Comparison of ENCODE assay signal across 14 cellular contexts in genomic region chr7:31082017-31082416, GRCh38. TPM values are rescaled to one million over a fixed set of nuclear protein-coding genes. Genes with fewer than 3 reads are reported as not detected.
"Had no signal": no experiment of that assay in that cellular context is flagged by ENCODE, and none has a peak within 500 bp of the region (broad histone marks: within the 10 kb centered on the region; RNA-seq: fewer than 3 reads in every experiment).

No MANE protein-coding gene starts in this region.

- H3K36me3 Mint-ChIP-seq: natural killer cell treated with Interleukin-12 subunit alpha and Interleukin-12 subunit beta and Interleukin-15 and Interleukin-18, amount 100 ng/mL, for 72 hours had no signal

- FAIRE-seq: astrocyte had no signal

- DNase-seq: activated CD4-positive, alpha-beta T cell treated with anti-CD3 and anti-CD28 coated beads, Interleukin-2, amount 50 U/mL, for 1 hour; activated naive CD4-positive, alpha-beta T cell treated with anti-CD3 and anti-CD28 coated beads for 36 hours; activated T-cell treated with anti-CD3 and anti-CD28 coated beads for 4 hours; esophagus squamous epithelium; SW 1271 had no signal

- H3K4me1 ChIP-seq: prostate gland had no signal

- H3K4me3 ChIP-seq: esophagus squamous epithelium, prostate gland, smooth muscle cell had no signal

- H3K27ac Mint-ChIP-seq: activated naive CD4-positive, alpha-beta T cell treated with anti-CD3 and anti-CD28 coated beads for 36 hours; natural killer cell treated with Interleukin-12 subunit alpha and Interleukin-12 subunit beta and Interleukin-15 and Interleukin-18, amount 100 ng/mL, for 72 hours; stimulated activated naive CD8-positive, alpha-beta T cell treated with anti-CD3 and anti-CD28 coated beads, Interleukin-15, Interleukin-2, amounts not matched to agents 100 ng/mL and 50 ng/mL, for 24 hours had no signal

- ATAC-seq: natural killer cell treated with Interleukin-12 subunit alpha and Interleukin-12 subunit beta and Interleukin-15 and Interleukin-18, amount 100 ng/mL, for 72 hours had no signal

- H3K27ac ChIP-seq: prostate gland had no signal

- H3K4me3 Mint-ChIP-seq: activated naive CD4-positive, alpha-beta T cell treated with anti-CD3 and anti-CD28 coated beads for 36 hours; natural killer cell treated with Interleukin-12 subunit alpha and Interleukin-12 subunit beta and Interleukin-15 and Interleukin-18, amount 100 ng/mL, for 72 hours; stimulated activated naive CD8-positive, alpha-beta T cell treated with anti-CD3 and anti-CD28 coated beads, Interleukin-15, Interleukin-2, amounts not matched to agents 100 ng/mL and 50 ng/mL, for 24 hours had no signal

- H3K36me3 ChIP-seq: esophagus squamous epithelium, prostate gland had no signal

- H3K9me3 ChIP-seq: esophagus squamous epithelium, prostate gland had no signal

- H3K9me3 Mint-ChIP-seq: activated naive CD4-positive, alpha-beta T cell treated with anti-CD3 and anti-CD28 coated beads for 36 hours; natural killer cell treated with Interleukin-12 subunit alpha and Interleukin-12 subunit beta and Interleukin-15 and Interleukin-18, amount 100 ng/mL, for 72 hours; stimulated activated naive CD8-positive, alpha-beta T cell treated with anti-CD3 and anti-CD28 coated beads, Interleukin-15, Interleukin-2, amounts not matched to agents 100 ng/mL and 50 ng/mL, for 24 hours had no signal

RNA-seq across cellular contexts. Expression of gene ADCYAP1R1, which starts 29.9 kb away (rescaled TPM):
- total RNA-seq: activated CD8-positive, alpha-beta memory T cell treated with anti-CD3 and anti-CD28 coated beads for 36 hours; activated naive CD4-positive, alpha-beta T cell treated with anti-CD3 and anti-CD28 coated beads for 36 hours; fibroblast of villous mesenchyme; kidney epithelial cell; natural killer cell treated with Interleukin-12 subunit alpha and Interleukin-12 subunit beta and Interleukin-15 and Interleukin-18, amount 100 ng/mL, for 72 hours; smooth muscle cell; T-helper 2 cell treated with Interferon-gamma antibody and Interleukin-4, amounts not matched to agents 100 ng/mL and 5 ng/mL, for 36 hours had no signal
- polyA plus RNA-seq: smooth muscle cell had no signal
